In genomic region chr13:23672616-23673015, GRCh38 we compare ENCODE assay signal across 25 cellular contexts.
DNase-seq lines count a peak whose midpoint lies in the region; ATAC-seq and TF ChIP-seq lines count a peak whose summit lies in the region.
"Had no signal": no experiment of that assay in that cellular context is flagged by ENCODE, and none has a peak within 500 bp of the region (broad histone marks: within the 10 kb centered on the region; RNA-seq: fewer than 3 reads in every experiment).

No MANE protein-coding gene starts in this region.

- H3K36me3 ChIP-seq in stomach, result no peaks in the 10 kb centered on the region
- H3K36me3 ChIP-seq: gastrocnemius medialis, SJSA1 had no signal

- TF ChIP-seq CTCF in chondrocyte (IDR thresholded peaks at IDR 0.05) (no peak), stomach (IDR thresholded peaks at IDR 0.05) (no peak)

- ATAC-seq in right cardiac atrium, result peak; percentile 82 to 89
- no peak for ATAC-seq in HG02623 (IDR thresholded peaks at IDR 0.05; ENCODE audit: unreplicated experiment)
- ATAC-seq: activated naive CD8-positive, alpha-beta T cell treated with anti-CD3 and anti-CD28 coated beads, Interleukin-2, amount 50 U/mL, for 24 hours; stimulated activated naive CD8-positive, alpha-beta T cell treated with anti-CD3 and anti-CD28 coated beads, Interleukin-15, amount 100 ng/mL, for 72 hours had no signal

- intact Hi-C loops in right cardiac atrium (cut with DNase I) (no loop called here), stomach (cut with DNase I; ENCODE audit: low total_unique reads) (no loop called here)

- H3K4me3 ChIP-seq in right cardiac atrium (ENCODE audit: low read length) (no peak overlapping the region), stomach (no peak overlapping the region)
- H3K4me3 ChIP-seq: gastrocnemius medialis, SJSA1 had no signal

- no peak for TF ChIP-seq EP300 in stomach (IDR thresholded peaks at IDR 0.05)

- H3K9me3 Mint-ChIP-seq in chondrocyte (ENCODE audit: low read depth), result no peaks in the 10 kb centered on the region
- H3K9me3 Mint-ChIP-seq: activated naive CD8-positive, alpha-beta T cell treated with anti-CD3 and anti-CD28 coated beads, Interleukin-2, amount 50 U/mL, for 24 hours; dendritic cell treated with granulocyte-macrophage colony-stimulating factor and Interleukin-4, amounts not matched to agents 40 ng/mL and 50 ng/mL, for 4 days; stimulated activated naive CD8-positive, alpha-beta T cell treated with anti-CD3 and anti-CD28 coated beads, Interleukin-15, amount 100 ng/mL, for 72 hours had no signal

- DNase-seq in NCI-H146 (lab: John Stamatoyannopoulos, UW) (peak; percentile 16), NCI-H146 treated with DMSO at 0.1 percent for 48 hours (lab: John Stamatoyannopoulos, UW; ENCODE audit: unreplicated experiment) (no peak), chondrocyte (ENCODE audit: low spot score) (no peak), right cardiac atrium (peak in 2 of 3 donors; percentile 74 to 76), stomach (no peak), NCI-H2227 treated with DMSO at 0.1 percent for 48 hours (lab: John Stamatoyannopoulos, UW) (no peak)
- no peak for DNase-seq in activated CD4-positive, alpha-beta T cell treated with anti-CD3 and anti-CD28 coated beads, Interleukin-2, amount 50 U/mL, for 4 hours
- DNase-seq: activated effector memory CD4-positive, alpha-beta T cell treated with anti-CD3 and anti-CD28 coated beads, Interleukin-2, amount 50 U/mL, for 16 hours; activated naive CD8-positive, alpha-beta T cell treated with anti-CD3 and anti-CD28 coated beads, Interleukin-2, amount 50 U/mL, for 24 hours; NCI-H1092; NCI-H82; small intestine; stimulated activated CD4-positive, alpha-beta T cell treated with anti-CD3 and anti-CD28 coated beads, Interleukin-4, amount 100 ng/mL, for 1 hour; stimulated activated naive CD8-positive, alpha-beta T cell treated with anti-CD3 and anti-CD28 coated beads, Interleukin-15, amount 100 ng/mL, for 72 hours; T-helper 2 cell had no signal

- H3K36me3 Mint-ChIP-seq in chondrocyte (ENCODE audit: low read depth), result no peaks in the 10 kb centered on the region

- H3K27ac ChIP-seq in right cardiac atrium (ENCODE audit: low read length) (no peak overlapping the region), stomach (peak overlapping the region in 3 of 5 donors; percentile 33 to 61 (median 40))
- H3K27ac ChIP-seq: 22Rv1, SJSA1, VCaP had no signal

- peak overlapping the region; percentile 4 for H3K27ac Mint-ChIP-seq in chondrocyte (ENCODE audit: unreplicated experiment)
- H3K27ac Mint-ChIP-seq: activated naive CD8-positive, alpha-beta T cell treated with anti-CD3 and anti-CD28 coated beads, Interleukin-2, amount 50 U/mL, for 24 hours; B cell; dendritic cell treated with granulocyte-macrophage colony-stimulating factor and Interleukin-4, amounts not matched to agents 40 ng/mL and 50 ng/mL, for 4 days; progenitor cell of endocrine pancreas; stimulated activated naive CD8-positive, alpha-beta T cell treated with anti-CD3 and anti-CD28 coated beads, Interleukin-15, amount 100 ng/mL, for 72 hours had no signal

- TF ChIP-seq POLR2A in stomach (IDR thresholded peaks at IDR 0.05), result no peak

- peaks cover 6% of the 10 kb centered on the region for H3K4me1 ChIP-seq in right cardiac atrium (ENCODE audit: control insufficient read depth, insufficient read depth, low read length)
- peaks cover 0 to 23% (median 20%) of the 10 kb centered on the region in 4 donors for H3K4me1 ChIP-seq in stomach

- H3K4me1 Mint-ChIP-seq in chondrocyte (ENCODE audit: low read depth), result peaks cover 21% of the 10 kb centered on the region
- H3K4me1 Mint-ChIP-seq: activated naive CD8-positive, alpha-beta T cell treated with anti-CD3 and anti-CD28 coated beads, Interleukin-2, amount 50 U/mL, for 24 hours; B cell; stimulated activated naive CD8-positive, alpha-beta T cell treated with anti-CD3 and anti-CD28 coated beads, Interleukin-15, amount 100 ng/mL, for 72 hours had no signal

- H3K27me3 ChIP-seq in right cardiac atrium (ENCODE audit: control insufficient read depth, insufficient read depth) (no peaks in the 10 kb centered on the region), stomach (no peaks in the 10 kb centered on the region)
- H3K27me3 ChIP-seq: gastrocnemius medialis, SJSA1 had no signal

- no peaks in the 10 kb centered on the region for H3K27me3 Mint-ChIP-seq in chondrocyte (ENCODE audit: low read depth)
- H3K27me3 Mint-ChIP-seq: dendritic cell treated with granulocyte-macrophage colony-stimulating factor and Interleukin-4, amounts not matched to agents 40 ng/mL and 50 ng/mL, for 4 days; progenitor cell of endocrine pancreas; stimulated activated naive CD8-positive, alpha-beta T cell treated with anti-CD3 and anti-CD28 coated beads, Interleukin-15, amount 100 ng/mL, for 72 hours; type B pancreatic cell had no signal

- H3K9me3 ChIP-seq in right cardiac atrium (ENCODE audit: control insufficient read depth, low read length) (no peaks in the 10 kb centered on the region), stomach (no peaks in the 10 kb centered on the region)
- H3K9me3 ChIP-seq: gastrocnemius medialis, SJSA1 had no signal

- no peak overlapping the region for H3K4me3 Mint-ChIP-seq in chondrocyte (ENCODE audit: unreplicated experiment)
- H3K4me3 Mint-ChIP-seq: activated naive CD8-positive, alpha-beta T cell treated with anti-CD3 and anti-CD28 coated beads, Interleukin-2, amount 50 U/mL, for 24 hours; B cell; dendritic cell treated with granulocyte-macrophage colony-stimulating factor and Interleukin-4, amounts not matched to agents 40 ng/mL and 50 ng/mL, for 4 days; neural crest cell; stimulated activated naive CD8-positive, alpha-beta T cell treated with anti-CD3 and anti-CD28 coated beads, Interleukin-15, amount 100 ng/mL, for 72 hours had no signal

- WGBS in right cardiac atrium, result 23% methylated on average over 4 of the region's 4 CpGs
- WGBS in stomach, 5 donors, result 13 to 32% (median 27%) methylated on average over 4 of the region's 4 CpGs

Comparison
In these comparisons a context has a peak if more than half of its experiments do, and no peak if none do; other contexts are left out.
1. DNase-seq: peak in NCI-H146 (single experiment) and right cardiac atrium (2 of 3); none in NCI-H146 treated with DMSO at 0.1 percent for 48 hours (single experiment), chondrocyte (single experiment), stomach (single experiment), activated CD4-positive, alpha-beta T cell treated with anti-CD3 and anti-CD28 coated beads, Interleukin-2, amount 50 U/mL, for 4 hours (0 of 2) and NCI-H2227 treated with DMSO at 0.1 percent for 48 hours (single experiment).